8 cellular contexts compared by ENCODE assay signal in the genomic region with DNA sequence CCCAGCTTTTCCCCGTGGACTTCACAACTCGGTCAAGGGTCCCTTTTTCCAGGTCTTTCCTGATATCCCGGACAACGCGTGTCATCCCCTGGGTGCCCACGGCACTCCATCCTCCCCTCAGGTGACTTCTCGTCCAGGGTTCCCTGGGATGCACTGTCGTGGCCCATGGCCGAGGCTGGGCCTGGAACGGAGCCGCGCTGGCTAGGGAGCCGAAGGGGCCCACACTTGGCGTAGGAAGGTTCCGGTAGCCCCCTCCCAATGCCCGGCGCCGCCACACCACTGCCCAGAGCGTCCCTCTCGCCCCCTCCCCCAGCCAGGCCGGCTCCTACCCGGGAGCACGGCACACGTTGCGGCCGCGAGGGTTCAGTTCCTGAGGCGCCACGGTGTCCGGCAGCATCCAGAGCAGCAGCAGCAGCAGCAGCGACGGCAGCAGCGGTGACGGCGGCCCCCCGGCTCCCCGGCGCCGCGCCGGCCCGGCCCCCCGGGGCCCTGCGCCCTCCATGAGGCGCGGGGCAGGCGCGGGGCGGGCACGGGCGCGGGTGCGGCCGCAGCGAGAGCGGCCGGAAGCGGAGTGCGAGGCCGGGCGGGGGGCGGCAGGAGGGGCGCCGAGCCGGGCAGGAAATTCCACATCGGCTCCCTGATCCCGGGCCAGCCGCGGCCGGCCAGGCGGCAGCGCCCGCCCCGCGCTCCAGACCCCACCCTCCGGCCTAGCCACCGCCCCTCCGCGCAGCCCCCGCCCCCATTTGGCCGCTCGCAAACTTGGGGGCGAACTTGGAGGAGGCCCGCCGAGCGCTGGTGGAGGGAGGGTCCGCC. TPM values are rescaled to one million over a fixed set of nuclear protein-coding genes. Genes with fewer than 3 reads are reported as not detected.
DNase-seq lines count a peak whose midpoint lies in the region; ATAC-seq and TF ChIP-seq lines count a peak whose summit lies in the region.

SCARF2 (minus strand) TSS at position 573 of the 813 bp plus-strand sequence; CDS start at position 502, 71 bp downstream.

- peak within 1 kb of the TSS; percentile 83 to 97 (median 92) for H3K27ac Mint-ChIP-seq in nephron

- no peak for ATAC-seq in HG03108 (IDR thresholded peaks at IDR 0.05; ENCODE audit: unreplicated experiment)

- peaks cover 29% of the 10 kb centered on the region for H3K4me1 Mint-ChIP-seq in nephron

- H3K4me3 Mint-ChIP-seq in nephron, result peak within 1 kb of the TSS; percentile 95 to 97 (median 97)

- in situ Hi-C loops in SK-MEL-5 (cut with HindIII; ENCODE audit: low pct_unique_long_range_greater_than_20kb, low sequenced_read_pairs), result no loop called here
- in situ Hi-C loops in KBM-7 (cut with MboI; ENCODE audit: low pct_unique_long_range_greater_than_20kb, low sequenced_read_pairs), result no loop called here

- peaks cover 27% of the 10 kb centered on the region for H3K27me3 Mint-ChIP-seq in nephron (ENCODE audit: low read depth)

- H3K9me3 Mint-ChIP-seq in nephron, result no peaks in the 10 kb centered on the region

- DNase-seq in GM03348 (ENCODE audit: low spot score), result peak; percentile 96
- peak; percentile 40 for DNase-seq in SK-MEL-5 (ENCODE audit: low read depth, low spot score)
- no peak for DNase-seq in fibroblast of mammary gland (ENCODE audit: low read depth)
- no peak for DNase-seq in stimulated activated naive CD4-positive, alpha-beta T cell treated with Interleukin-2 at 50 U/mL for 16 hours (lab: John Stamatoyannopoulos, UW)
- DNase-seq in hypothalamus (lab: John Stamatoyannopoulos, UW), result no peak
- DNase-seq in KBM-7, result no peak

- peak within 1 kb of the TSS; percentile 79 for H3K4me3 ChIP-seq in fibroblast of mammary gland (ENCODE audit: control insufficient read depth, low read depth, low read length)

- peaks cover 14% of the 10 kb centered on the region for H3K36me3 Mint-ChIP-seq in nephron (ENCODE audit: low read depth)

- TF ChIP-seq CTCF in fibroblast of mammary gland (conservative IDR thresholded peaks at IDR 0.05; ENCODE audit: control insufficient read depth, insufficient read depth, low read depth, low read length) (no peak), nephron (IDR thresholded peaks at IDR 0.05; ENCODE audit: unreplicated experiment in 3 of 3) (no peak)

RNA-seq across cellular contexts. Expression of gene SCARF2, which starts in this region (rescaled TPM):
- total RNA-seq in SK-MEL-5 (2014; rRNA removed; shearing (Covaris generic)), result 15.3 and 17.0 TPM in 2 replicates
- 68.1 and 83.6 TPM in 2 replicates for polyA plus RNA-seq in SK-MEL-5 (2015; cell fraction: cytosol; rRNA removed)
- 25.2 and 63.7 TPM in 2 replicates for polyA plus RNA-seq in SK-MEL-5 (2015; cell fraction: nucleus; rRNA removed)

Comparison
In these comparisons a context has a peak if more than half of its experiments do, and no peak if none do; other contexts are left out.
1. DNase-seq: peak in GM03348 (single experiment) and SK-MEL-5 (single experiment); none in fibroblast of mammary gland (single experiment), stimulated activated naive CD4-positive, alpha-beta T cell treated with Interleukin-2 at 50 U/mL for 16 hours (single experiment), hypothalamus (0 of 51) and KBM-7 (single experiment).